In the genomic region with DNA sequence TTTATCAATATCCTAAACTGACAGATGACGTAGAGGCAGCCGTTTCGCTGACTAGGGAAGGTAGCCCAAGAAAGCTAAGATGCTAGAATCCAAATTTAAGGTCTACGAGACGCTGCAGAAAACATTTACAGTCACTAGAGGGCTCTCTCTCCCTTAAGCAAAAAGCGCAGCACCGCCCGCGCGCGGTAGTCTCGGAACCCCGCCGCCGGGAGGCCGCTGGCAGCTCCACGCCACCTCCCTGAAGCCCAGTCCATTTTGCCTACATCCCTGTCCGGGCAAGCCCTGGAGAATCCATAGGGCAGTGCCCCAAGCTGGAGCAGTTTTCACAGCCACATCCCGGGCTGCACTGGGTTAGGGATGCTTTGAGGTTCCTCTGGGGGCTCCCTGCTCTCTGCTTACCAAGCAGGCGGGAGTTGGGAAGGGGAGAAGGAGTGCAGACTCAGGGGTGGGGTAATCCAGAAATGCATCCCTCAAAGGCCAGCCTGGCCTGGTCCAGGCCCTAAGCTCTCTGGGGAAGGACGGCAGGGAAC, we compare ENCODE assay signal across 8 cellular contexts. TPM values are rescaled to one million over a fixed set of nuclear protein-coding genes. Genes with fewer than 3 reads are reported as not detected.
A peak's percentile ranks its signal among the peaks of the same experiment; 100 is the strongest.
DNase-seq lines count a peak whose midpoint lies in the region; ATAC-seq and TF ChIP-seq lines count a peak whose summit lies in the region.

No MANE protein-coding gene starts in this region.

- H3K27ac ChIP-seq in HEK293 (ENCODE audit: extremely low read depth, low read depth, low read length): no peak overlapping the region

- ATAC-seq in left colon: peak; percentile 88
- ATAC-seq in GM21723 (IDR thresholded peaks at IDR 0.05; ENCODE audit: unreplicated experiment): no peak

- peaks cover 0 to 2% of the 10 kb centered on the region in 2 experiments; a peak in 1 of 3 replicates for H3K36me3 ChIP-seq in HEK293 (ENCODE audit: control insufficient read depth in 2 of 2, insufficient read depth in 1 of 2, low read length in 2 of 2)

- TF ChIP-seq CTCF in HEK293 (tag by site-specific recombination; IDR thresholded peaks at IDR 0.05): peak; percentile 95
- TF ChIP-seq CTCF in choroid plexus epithelial cell (conservative IDR thresholded peaks at IDR 0.05; ENCODE audit: low read depth, low read length): peak; percentile 82

- peak; percentile 90 for DNase-seq in Ammon's horn (ENCODE audit: low spot score)
- peak; percentile 67 for DNase-seq in NCI-H460 (ENCODE audit: extremely low read depth, low read depth)
- peak; percentile 40 for DNase-seq in activated CD4-positive, alpha-beta T cell treated with anti-CD3 and anti-CD28 coated beads for 1 hour
- peak; percentile 85 for DNase-seq in choroid plexus epithelial cell (ENCODE audit: low read depth)
- peak in 1 of 2 donors; percentile 71 for DNase-seq in left colon
- DNase-seq in stimulated activated CD4-positive, alpha-beta T cell treated with anti-CD3 and anti-CD28 coated beads, Interleukin-2, amount 100 ng/mL, for 48 hours: peak; percentile 48 to 63

- no peak overlapping the region for H3K4me3 ChIP-seq in HEK293 (ENCODE audit: low read depth, low read length)
- H3K4me3 ChIP-seq in choroid plexus epithelial cell (ENCODE audit: low read depth, low read length): no peak overlapping the region

- CTCF ChIA-PET in HEK293 (lab: Yijun Ruan, JAX): interaction anchor here (0.6 to 9.3 kb wide), 63 partner anchors 11 to 837 kb away, joined by 3 to 156 read pairs (median 5); a partner anchor contains a TSS

- intact Hi-C loops in left colon (cut with DNase I, micrococcal nuclease): loop anchor here (5.0 to 10.0 kb wide), 3 partner anchors 88 to 168 kb away; no protein-coding TSS in a partner anchor

- H3K9me3 ChIP-seq in HEK293 (ENCODE audit: control insufficient read depth, insufficient read depth, low read depth, low read length): no peaks in the 10 kb centered on the region

- peaks cover 3% of the 10 kb centered on the region for H3K4me1 ChIP-seq in HEK293 (ENCODE audit: control insufficient read depth, insufficient read depth, low read length)

- POLR2A ChIA-PET in HEK293 (lab: Yijun Ruan, JAX): interaction anchor here (1.1 to 2.6 kb wide), 3 partner anchors 67 to 96 kb away, joined by 5 to 9 read pairs (median 7); no protein-coding TSS in a partner anchor

TF ChIP-seq in HEK293, 187 proteins besides CTCF, POLR2A, EP300 and RAD21 (continues in another document):
- TF ChIP-seq GLIS2 (tag by site-specific recombination; IDR thresholded peaks at IDR 0.05): 0 out of 2 replicates have a peak, but pooled peaks have one; percentile 21
- TF ChIP-seq ZNF654 (tag by site-specific recombination; IDR thresholded peaks at IDR 0.05; ENCODE audit: low read depth): peak; percentile 91
- 0 out of 2 replicates have a peak, but pooled peaks have one; percentile 36 for TF ChIP-seq HOXC10 (CRISPR knock-in tag; IDR thresholded peaks at IDR 0.05)
- TF ChIP-seq KLF8 (tag by site-specific recombination; IDR thresholded peaks at IDR 0.05): 0 out of 2 replicates have a peak, but pooled peaks have one; percentile 48
- TF ChIP-seq ZNF211 (tag by site-specific recombination; IDR thresholded peaks at IDR 0.05; ENCODE audit: low read depth): no peak
- peak; percentile 82 for TF ChIP-seq ZBTB17 (tag by site-specific recombination; IDR thresholded peaks at IDR 0.05)
- peak; percentile 85 for TF ChIP-seq ZNF341 (tag by site-specific recombination; IDR thresholded peaks at IDR 0.05; ENCODE audit: low read depth)
- TF ChIP-seq IKZF3 (tag by site-specific recombination; IDR thresholded peaks at IDR 0.05): peak; percentile 66
- TF ChIP-seq SP7 (tag by site-specific recombination; IDR thresholded peaks at IDR 0.05): peak; percentile 37; the same call in 1 of the 2 replicates
- TF ChIP-seq ZBTB20 (tag by site-specific recombination; IDR thresholded peaks at IDR 0.05): peak; percentile 82
- TF ChIP-seq GLIS1 (tag by site-specific recombination; IDR thresholded peaks at IDR 0.05): peak; percentile 29; the same call in 1 of the 2 replicates
- TF ChIP-seq ZFHX2 (tag by site-specific recombination; conservative IDR thresholded peaks at IDR 0.05): peak; percentile 26; the same call in 1 of the 2 replicates
- TF ChIP-seq, protein P1, sequence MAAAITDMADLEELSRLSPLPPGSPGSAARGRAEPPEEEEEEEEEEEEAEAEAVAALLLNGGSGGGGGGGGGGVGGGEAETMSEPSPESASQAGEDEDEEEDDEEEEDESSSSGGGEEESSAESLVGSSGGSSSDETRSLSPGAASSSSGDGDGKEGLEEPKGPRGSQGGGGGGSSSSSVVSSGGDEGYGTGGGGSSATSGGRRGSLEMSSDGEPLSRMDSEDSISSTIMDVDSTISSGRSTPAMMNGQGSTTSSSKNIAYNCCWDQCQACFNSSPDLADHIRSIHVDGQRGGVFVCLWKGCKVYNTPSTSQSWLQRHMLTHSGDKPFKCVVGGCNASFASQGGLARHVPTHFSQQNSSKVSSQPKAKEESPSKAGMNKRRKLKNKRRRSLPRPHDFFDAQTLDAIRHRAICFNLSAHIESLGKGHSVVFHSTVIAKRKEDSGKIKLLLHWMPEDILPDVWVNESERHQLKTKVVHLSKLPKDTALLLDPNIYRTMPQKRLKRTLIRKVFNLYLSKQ (tag by site-specific recombination; IDR thresholded peaks at IDR 0.05; ENCODE audit: borderline replicate concordance): no peak
- peak; percentile 76 for TF ChIP-seq ZNF600 (tag by site-specific recombination; IDR thresholded peaks at IDR 0.05)
- TF ChIP-seq, protein P2, sequence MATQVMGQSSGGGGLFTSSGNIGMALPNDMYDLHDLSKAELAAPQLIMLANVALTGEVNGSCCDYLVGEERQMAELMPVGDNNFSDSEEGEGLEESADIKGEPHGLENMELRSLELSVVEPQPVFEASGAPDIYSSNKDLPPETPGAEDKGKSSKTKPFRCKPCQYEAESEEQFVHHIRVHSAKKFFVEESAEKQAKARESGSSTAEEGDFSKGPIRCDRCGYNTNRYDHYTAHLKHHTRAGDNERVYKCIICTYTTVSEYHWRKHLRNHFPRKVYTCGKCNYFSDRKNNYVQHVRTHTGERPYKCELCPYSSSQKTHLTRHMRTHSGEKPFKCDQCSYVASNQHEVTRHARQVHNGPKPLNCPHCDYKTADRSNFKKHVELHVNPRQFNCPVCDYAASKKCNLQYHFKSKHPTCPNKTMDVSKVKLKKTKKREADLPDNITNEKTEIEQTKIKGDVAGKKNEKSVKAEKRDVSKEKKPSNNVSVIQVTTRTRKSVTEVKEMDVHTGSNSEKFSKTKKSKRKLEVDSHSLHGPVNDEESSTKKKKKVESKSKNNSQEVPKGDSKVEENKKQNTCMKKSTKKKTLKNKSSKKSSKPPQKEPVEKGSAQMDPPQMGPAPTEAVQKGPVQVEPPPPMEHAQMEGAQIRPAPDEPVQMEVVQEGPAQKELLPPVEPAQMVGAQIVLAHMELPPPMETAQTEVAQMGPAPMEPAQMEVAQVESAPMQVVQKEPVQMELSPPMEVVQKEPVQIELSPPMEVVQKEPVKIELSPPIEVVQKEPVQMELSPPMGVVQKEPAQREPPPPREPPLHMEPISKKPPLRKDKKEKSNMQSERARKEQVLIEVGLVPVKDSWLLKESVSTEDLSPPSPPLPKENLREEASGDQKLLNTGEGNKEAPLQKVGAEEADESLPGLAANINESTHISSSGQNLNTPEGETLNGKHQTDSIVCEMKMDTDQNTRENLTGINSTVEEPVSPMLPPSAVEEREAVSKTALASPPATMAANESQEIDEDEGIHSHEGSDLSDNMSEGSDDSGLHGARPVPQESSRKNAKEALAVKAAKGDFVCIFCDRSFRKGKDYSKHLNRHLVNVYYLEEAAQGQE (tag by site-specific recombination; IDR thresholded peaks at IDR 0.05): 0 out of 2 replicates have a peak, but pooled peaks have one; percentile 11
- peak; percentile 93 for TF ChIP-seq ZSCAN30 (tag by site-specific recombination; IDR thresholded peaks at IDR 0.05)
- TF ChIP-seq ZEB2 (tag by site-specific recombination; IDR thresholded peaks at IDR 0.05): peak; percentile 36; the same call in 1 of the 2 replicates
- TF ChIP-seq, protein P3, sequence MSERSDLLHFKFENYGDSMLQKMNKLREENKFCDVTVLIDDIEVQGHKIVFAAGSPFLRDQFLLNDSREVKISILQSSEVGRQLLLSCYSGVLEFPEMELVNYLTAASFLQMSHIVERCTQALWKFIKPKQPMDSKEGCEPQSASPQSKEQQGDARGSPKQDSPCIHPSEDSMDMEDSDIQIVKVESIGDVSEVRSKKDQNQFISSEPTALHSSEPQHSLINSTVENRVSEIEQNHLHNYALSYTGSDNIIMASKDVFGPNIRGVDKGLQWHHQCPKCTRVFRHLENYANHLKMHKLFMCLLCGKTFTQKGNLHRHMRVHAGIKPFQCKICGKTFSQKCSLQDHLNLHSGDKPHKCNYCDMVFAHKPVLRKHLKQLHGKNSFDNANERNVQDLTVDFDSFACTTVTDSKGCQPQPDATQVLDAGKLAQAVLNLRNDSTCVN (tag by site-specific recombination; optimal IDR thresholded peaks at IDR 0.05): peak; percentile 72
- TF ChIP-seq, protein P4, sequence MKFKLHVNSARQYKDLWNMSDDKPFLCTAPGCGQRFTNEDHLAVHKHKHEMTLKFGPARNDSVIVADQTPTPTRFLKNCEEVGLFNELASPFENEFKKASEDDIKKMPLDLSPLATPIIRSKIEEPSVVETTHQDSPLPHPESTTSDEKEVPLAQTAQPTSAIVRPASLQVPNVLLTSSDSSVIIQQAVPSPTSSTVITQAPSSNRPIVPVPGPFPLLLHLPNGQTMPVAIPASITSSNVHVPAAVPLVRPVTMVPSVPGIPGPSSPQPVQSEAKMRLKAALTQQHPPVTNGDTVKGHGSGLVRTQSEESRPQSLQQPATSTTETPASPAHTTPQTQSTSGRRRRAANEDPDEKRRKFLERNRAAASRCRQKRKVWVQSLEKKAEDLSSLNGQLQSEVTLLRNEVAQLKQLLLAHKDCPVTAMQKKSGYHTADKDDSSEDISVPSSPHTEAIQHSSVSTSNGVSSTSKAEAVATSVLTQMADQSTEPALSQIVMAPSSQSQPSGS (tag by site-specific recombination; IDR thresholded peaks at IDR 0.05; ENCODE audit: low read depth): no peak

RNA-seq across cellular contexts. Expression of a gene that starts 1.5 kb away (rescaled TPM):
- total RNA-seq in NCI-H460 (2014; rRNA removed; shearing (Covaris generic)): 0.02 TPM in 1 of 2 replicates, not detected in the other
- 0.16 and 0.32 TPM in 2 replicates for polyA plus RNA-seq in NCI-H460 (2014; cell fraction: nucleus; rRNA removed)
- under 1 TPM in 1 of 2 donors, not detected in 1; 0.11 TPM for total RNA-seq in left colon
